Comparison of ENCODE assay signal across 9 cellular contexts in the genomic region with DNA sequence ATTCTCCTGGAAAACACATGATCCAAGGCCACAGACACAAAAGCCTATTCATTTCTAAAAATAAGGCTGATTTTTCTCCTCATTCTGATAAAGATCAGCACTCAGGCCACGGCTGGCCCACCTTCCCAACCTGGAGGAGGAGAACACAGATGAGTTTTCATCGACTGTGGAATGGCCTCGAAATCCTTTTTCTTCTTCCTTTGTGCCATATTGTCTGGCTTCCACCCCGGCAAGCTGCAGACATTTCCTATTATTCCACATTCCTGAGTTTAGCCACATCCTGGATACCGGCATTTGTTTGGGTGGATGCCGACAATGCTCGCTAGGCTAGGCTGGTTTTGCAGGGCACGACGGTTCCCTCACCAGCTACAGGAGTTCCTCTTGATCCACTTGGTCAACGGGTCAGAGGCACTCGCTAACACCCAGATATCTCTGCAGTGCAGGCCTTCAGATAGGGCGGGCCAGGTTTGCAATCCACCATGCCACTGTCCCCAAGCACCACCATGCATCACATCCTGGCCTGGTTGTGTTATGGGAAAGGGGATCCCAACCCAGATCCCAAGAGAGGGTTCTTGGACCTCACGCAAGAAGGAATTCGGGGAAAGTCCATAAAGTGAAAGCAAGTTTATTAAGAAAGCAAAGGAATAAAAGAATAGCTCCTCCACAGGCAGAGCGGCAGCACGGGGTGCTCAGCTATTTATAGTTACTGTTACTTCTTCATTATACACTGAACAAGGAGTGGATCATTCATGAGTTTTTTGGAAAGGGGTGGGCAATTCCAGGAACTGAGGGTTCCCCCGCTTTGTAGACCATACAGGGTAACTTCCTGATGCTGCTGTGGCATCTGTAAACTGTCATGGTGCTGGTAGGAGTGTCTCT. TPM values are rescaled to one million over a fixed set of nuclear protein-coding genes. Genes with fewer than 3 reads are reported as not detected.
DNase-seq lines count a peak whose midpoint lies in the region; ATAC-seq and TF ChIP-seq lines count a peak whose summit lies in the region.
"Had no signal": no experiment of that assay in that cellular context is flagged by ENCODE, and none has a peak within 500 bp of the region (broad histone marks: within the 10 kb centered on the region; RNA-seq: fewer than 3 reads in every experiment).

No MANE protein-coding gene starts in this region.

- H3K27ac ChIP-seq in CD4-positive, alpha-beta memory T cell (ENCODE audit: low read depth, low read length): no peak overlapping the region
- H3K27ac ChIP-seq in PC-9 (peak overlapping the region; percentile 68), tibial nerve (peak overlapping the region in 1 of 4 donors; percentile 13)

- WGBS in tibial nerve, 2 donors: 41 to 43% methylated on average over 17 of the region's 17 CpGs

- no TSS peak for BruUV-seq in PC-9 (replicated peaks; lab: Mats Ljungman, UMichigan)

- TF ChIP-seq POLR2A in tibial nerve (IDR thresholded peaks at IDR 0.05): no peak

- no peak for DNase-seq in CD4-positive, alpha-beta memory T cell
- DNase-seq in PC-9 (peak; percentile 90 to 91), endothelial cell (ENCODE audit: low spot score) (peak; percentile 79), neural crest cell (ENCODE audit: low read depth, low spot score) (no peak), tibial nerve (ENCODE audit: low spot score in 2 of 2) (no peak)
- no peak for DNase-seq in stimulated activated CD4-positive, alpha-beta T cell treated with anti-CD3 and anti-CD28 coated beads, Interleukin-15, amount 100 ng/mL, for 24 hours
- DNase-seq in activated naive CD4-positive, alpha-beta T cell (lab: John Stamatoyannopoulos, UW): no peak
- DNase-seq: natural killer cell had no signal

- peaks cover 20 to 40% (median 26%) of the 10 kb centered on the region in 4 donors for H3K4me1 Mint-ChIP-seq in CD4-positive, alpha-beta memory T cell
- peaks cover 47% of the 10 kb centered on the region for H3K4me1 Mint-ChIP-seq in endothelial cell (ENCODE audit: unreplicated experiment)
- peaks cover 32% of the 10 kb centered on the region for H3K4me1 Mint-ChIP-seq in neural crest cell

- no peak for ATAC-seq in HG02798 (IDR thresholded peaks at IDR 0.05; ENCODE audit: poor library complexity, unreplicated experiment)

- H3K27me3 Mint-ChIP-seq in CD4-positive, alpha-beta memory T cell: no peaks in the 10 kb centered on the region
- H3K27me3 Mint-ChIP-seq in endothelial cell (ENCODE audit: unreplicated experiment) (peaks cover 14% of the 10 kb centered on the region), neural crest cell (ENCODE audit: low read depth) (no peaks in the 10 kb centered on the region)

- H3K9me3 Mint-ChIP-seq in CD4-positive, alpha-beta memory T cell: no peaks in the 10 kb centered on the region
- H3K9me3 Mint-ChIP-seq in endothelial cell (ENCODE audit: unreplicated experiment) (no peaks in the 10 kb centered on the region), neural crest cell (no peaks in the 10 kb centered on the region)
- H3K9me3 Mint-ChIP-seq: natural killer cell had no signal

- peaks cover 34% of the 10 kb centered on the region for H3K4me1 ChIP-seq in CD4-positive, alpha-beta memory T cell (ENCODE audit: insufficient read depth, low read length)
- peaks cover 44% of the 10 kb centered on the region for H3K4me1 ChIP-seq in PC-9 (replicated peaks; ENCODE audit: insufficient read depth)
- peaks cover 0 to 31% (median 18%) of the 10 kb centered on the region in 4 donors for H3K4me1 ChIP-seq in tibial nerve

- no peak for TF ChIP-seq EP300 in tibial nerve (IDR thresholded peaks at IDR 0.05)

- H3K36me3 Mint-ChIP-seq in CD4-positive, alpha-beta memory T cell: no peaks in the 10 kb centered on the region
- H3K36me3 Mint-ChIP-seq in endothelial cell (ENCODE audit: low read depth, unreplicated experiment) (no peaks in the 10 kb centered on the region), neural crest cell (ENCODE audit: low read depth) (no peaks in the 10 kb centered on the region)
- H3K36me3 Mint-ChIP-seq: natural killer cell had no signal

- peak overlapping the region in 2 of 8 donors; percentile 1 to 26 for H3K4me3 Mint-ChIP-seq in CD4-positive, alpha-beta memory T cell
- H3K4me3 Mint-ChIP-seq in endothelial cell (ENCODE audit: unreplicated experiment) (peak overlapping the region; percentile 75), neural crest cell (peak overlapping the region; percentile 38)
- H3K4me3 Mint-ChIP-seq: natural killer cell had no signal

- H3F3A ChIP-seq in PC-9 (ENCODE audit: insufficient read depth, low read depth): peaks cover 32% of the 10 kb centered on the region

- H4K20me1 ChIP-seq in PC-9 (ENCODE audit: insufficient read depth): no peaks in the 10 kb centered on the region

- POLR2A ChIA-PET in CD4-positive, alpha-beta memory T cell (lab: Charles Lee; ENCODE audit: partially characterized antibody): interaction anchor here (1.7 to 1.8 kb wide), 2 partner anchors 18 to 21 kb away, joined by 3 to 6 read pairs; partner anchors contain the start of gene ATP5F1E
- POLR2A ChIA-PET in PC-9 (lab: Charles Lee; ENCODE audit: unreplicated experiment): interaction anchor here (0.6 to 2.1 kb wide), 5 partner anchors 10 to 318 kb away, joined by 3 to 24 read pairs (median 5); partner anchors contain the start of gene ATP5F1E

- no peaks in the 10 kb centered on the region for H3K9me2 ChIP-seq in PC-9 (ENCODE audit: insufficient read depth)

- H3K4me3 ChIP-seq in CD4-positive, alpha-beta memory T cell (ENCODE audit: low read length in 2 of 2): no peak overlapping the region
- H3K4me3 ChIP-seq in PC-9 (peak overlapping the region; percentile 12; the same call in 1 of the 2 replicates), tibial nerve (no peak overlapping the region)

- H3K79me2 ChIP-seq in PC-9 (ENCODE audit: low read depth): peaks cover 6% of the 10 kb centered on the region

- 0 out of 2 replicates have a peak overlapping the region, but pooled peaks have one; percentile 6 for H2AFZ ChIP-seq in PC-9

- H3K4me2 ChIP-seq in PC-9: peak overlapping the region; percentile 65

- H3K36me3 ChIP-seq in CD4-positive, alpha-beta memory T cell (ENCODE audit: insufficient read depth, low read length): no peaks in the 10 kb centered on the region
- H3K36me3 ChIP-seq in PC-9 (ENCODE audit: low read depth): no peaks in the 10 kb centered on the region
- no peaks in the 10 kb centered on the region for H3K36me3 ChIP-seq in tibial nerve

- H3K27ac Mint-ChIP-seq in CD4-positive, alpha-beta memory T cell: peak overlapping the region in 4 of 7 donors; percentile 41 to 73 (median 45)
- peak overlapping the region; percentile 100 for H3K27ac Mint-ChIP-seq in endothelial cell (ENCODE audit: unreplicated experiment)
- peak overlapping the region; percentile 81 for H3K27ac Mint-ChIP-seq in neural crest cell (ENCODE audit: unreplicated experiment)
- H3K27ac Mint-ChIP-seq: natural killer cell had no signal

- CTCF ChIA-PET in CD4-positive, alpha-beta memory T cell (lab: Charles Lee; ENCODE audit: partially characterized antibody): no interaction called here
- CTCF ChIA-PET in PC-9 (lab: Charles Lee): interaction anchor here (0.7 kb wide), 1 partner anchor 160 kb away, joined by 24 read pairs; no protein-coding TSS in a partner anchor

- TF ChIP-seq CTCF in PC-9 (conservative IDR thresholded peaks at IDR 0.05): no peak
- TF ChIP-seq CTCF in endothelial cell (IDR thresholded peaks at IDR 0.05; ENCODE audit: unreplicated experiment): no peak
- TF ChIP-seq CTCF in neural crest cell (conservative IDR thresholded peaks at IDR 0.05): no peak
- no peak for TF ChIP-seq CTCF in tibial nerve (IDR thresholded peaks at IDR 0.05)

- H3K9me3 ChIP-seq in CD4-positive, alpha-beta memory T cell (ENCODE audit: control insufficient read depth in 1 of 2, low read length in 2 of 2): no peaks in the 10 kb centered on the region
- no peaks in the 10 kb centered on the region for H3K9me3 ChIP-seq in PC-9 (ENCODE audit: insufficient read depth, low read depth)
- H3K9me3 ChIP-seq in tibial nerve: no peaks in the 10 kb centered on the region

- H3K27me3 ChIP-seq in CD4-positive, alpha-beta memory T cell (ENCODE audit: insufficient read depth, low read length): no peaks in the 10 kb centered on the region
- H3K27me3 ChIP-seq in PC-9 (ENCODE audit: insufficient read depth, low read depth): no peaks in the 10 kb centered on the region
- H3K27me3 ChIP-seq in tibial nerve: no peaks in the 10 kb centered on the region

- intact Hi-C loops in CD4-positive, alpha-beta memory T cell (cut with micrococcal nuclease): no loop called here
- intact Hi-C loops in PC-9 (cut with micrococcal nuclease; ENCODE audit: unreplicated experiment): loop anchor here (1.0 to 2.0 kb wide), 2 partner anchors 21 to 72 kb away; partner anchors contain the start of gene ATP5F1E

RNA-seq across cellular contexts. Expression of gene CTSZ, which starts 4.2 kb away (rescaled TPM):
- 10 to 100 TPM; 34.8 to 37.3 TPM for total RNA-seq in CD4-positive, alpha-beta memory T cell
- 1 to 10 TPM in 1 of 2 donors, under 1 TPM in 1; 0.76 to 3.4 TPM for polyA plus RNA-seq in CD4-positive, alpha-beta memory T cell
- total RNA-seq in PC-9 (2021): 184 and 194 TPM in 2 replicates
- 150 TPM for total RNA-seq in endothelial cell (ENCODE audit: unreplicated experiment)
- 22.7 and 23.6 TPM in 2 replicates for total RNA-seq in neural crest cell
- total RNA-seq in tibial nerve: 100 to 1,000 TPM in 2 of 4 donors, 10 to 100 TPM in 2; 83.5 to 145 (median 105) TPM

RNA-seq across cellular contexts. Expression of gene TUBB1, which starts 8.0 kb away (rescaled TPM):
- not detected for total RNA-seq in CD4-positive, alpha-beta memory T cell
- not detected for polyA plus RNA-seq in CD4-positive, alpha-beta memory T cell
- total RNA-seq in PC-9 (2021) (0.18 and 0.35 TPM in 2 replicates), endothelial cell (ENCODE audit: unreplicated experiment) (not detected), neural crest cell (not detected in 2 replicates), tibial nerve (under 1 TPM in 3 of 4 donors, not detected in 1; 0.21 to 0.60 (median 0.59) TPM)

RNA-seq across cellular contexts. Expression of gene ATP5F1E, which starts 20.9 kb away (rescaled TPM):
- total RNA-seq in CD4-positive, alpha-beta memory T cell: 10 to 100 TPM; 77.2 to 84.5 TPM
- polyA plus RNA-seq in CD4-positive, alpha-beta memory T cell: 100 to 1,000 TPM in 1 of 2 donors, 10 to 100 TPM in 1; 76.9 to 102 TPM
- total RNA-seq in PC-9 (2021): 76.3 and 84.8 TPM in 2 replicates
- 102 TPM for total RNA-seq in endothelial cell (ENCODE audit: unreplicated experiment)
- total RNA-seq in neural crest cell: 66.0 and 74.9 TPM in 2 replicates
- 10 to 100 TPM; 15.1 to 35.2 (median 27.7) TPM for total RNA-seq in tibial nerve

RNA-seq across cellular contexts. Expression of gene NELFCD, which starts 30.2 kb away (rescaled TPM):
- 10 to 100 TPM; 77.6 to 93.3 TPM for total RNA-seq in CD4-positive, alpha-beta memory T cell
- polyA plus RNA-seq in CD4-positive, alpha-beta memory T cell: 10 to 100 TPM; 72.6 to 88.0 TPM
- 122 and 130 TPM in 2 replicates for total RNA-seq in PC-9 (2021)
- 68.7 TPM for total RNA-seq in endothelial cell (ENCODE audit: unreplicated experiment)
- total RNA-seq in neural crest cell: 117 and 130 TPM in 2 replicates
- total RNA-seq in tibial nerve: 10 to 100 TPM; 54.2 to 72.9 (median 56.8) TPM

RNA-seq across cellular contexts. Expression of gene PRELID3B, which starts 31.4 kb away (rescaled TPM):
- total RNA-seq in CD4-positive, alpha-beta memory T cell: 10 to 100 TPM; 47.0 to 53.5 TPM
- polyA plus RNA-seq in CD4-positive, alpha-beta memory T cell: 10 to 100 TPM; 35.7 to 54.7 TPM
- total RNA-seq in PC-9 (2021) (106 and 137 TPM in 2 replicates), endothelial cell (ENCODE audit: unreplicated experiment) (40.2 TPM), neural crest cell (45.3 and 53.6 TPM in 2 replicates), tibial nerve (10 to 100 TPM; 19.2 to 34.5 (median 23.1) TPM)

Comparison
In these comparisons a context has a peak if more than half of its experiments do, and no peak if none do; other contexts are left out.
1. DNase-seq: peak in PC-9 (2 of 2) and endothelial cell (single experiment); none in CD4-positive, alpha-beta memory T cell (0 of 5), neural crest cell (single experiment), stimulated activated CD4-positive, alpha-beta T cell treated with anti-CD3 and anti-CD28 coated beads, Interleukin-15, amount 100 ng/mL, for 24 hours (single experiment), tibial nerve (0 of 2) and activated naive CD4-positive, alpha-beta T cell (0 of 4).
2. H3K27ac Mint-ChIP-seq: peak in every context shown above with its lines; median percentile 100 in endothelial cell; 81 in neural crest cell; 45 in CD4-positive, alpha-beta memory T cell.